21 cellular contexts compared by ENCODE assay signal in genomic region chr2:231008131-231008530, GRCh38. TPM values are rescaled to one million over a fixed set of nuclear protein-coding genes. Genes with fewer than 3 reads are reported as not detected.
DNase-seq lines count a peak whose midpoint lies in the region; ATAC-seq and TF ChIP-seq lines count a peak whose summit lies in the region.
"Had no signal": no experiment of that assay in that cellular context is flagged by ENCODE, and none has a peak within 500 bp of the region (broad histone marks: within the 10 kb centered on the region; RNA-seq: fewer than 3 reads in every experiment).

No MANE protein-coding gene starts in this region.

- no peak overlapping the region for H2BK12ac ChIP-seq in trophoblast cell (ENCODE audit: low read length)

- no peak overlapping the region for H3K27ac ChIP-seq in naive thymus-derived CD4-positive, alpha-beta T cell (ENCODE audit: low read depth, low read length)
- H3K27ac ChIP-seq in trophoblast cell (ENCODE audit: low read depth, low read length) (peak overlapping the region; percentile 13), transverse colon (no peak overlapping the region)
- H3K27ac ChIP-seq: GM23248 had no signal

- H3K4me2 ChIP-seq in trophoblast cell (ENCODE audit: low read length), result no peak overlapping the region

- H3K4me1 ChIP-seq in Caco-2 (peaks cover 58% of the 10 kb centered on the region), trophoblast cell (ENCODE audit: control insufficient read depth in 1 of 2, insufficient read depth in 2 of 2, low read length in 2 of 2) (peaks cover 13 to 31% of the 10 kb centered on the region in 2 experiments), transverse colon (no peaks in the 10 kb centered on the region)
- no peaks in the 10 kb centered on the region for H3K4me1 ChIP-seq in naive thymus-derived CD4-positive, alpha-beta T cell (ENCODE audit: control insufficient read depth in 2 of 2, insufficient read depth in 2 of 2, low read length in 2 of 2)

- peaks cover 20% of the 10 kb centered on the region for H3K79me1 ChIP-seq in trophoblast cell (ENCODE audit: low read length)

- H3K4me3 ChIP-seq in Caco-2 (ENCODE audit: low read depth, low read length) (no peak overlapping the region), trophoblast cell (ENCODE audit: low read depth, low read length) (no peak overlapping the region), transverse colon (no peak overlapping the region)
- no peak overlapping the region for H3K4me3 ChIP-seq in naive thymus-derived CD4-positive, alpha-beta T cell (ENCODE audit: low read length)
- H3K4me3 ChIP-seq: GM23248 had no signal

- no peak overlapping the region for H3K14ac ChIP-seq in trophoblast cell (ENCODE audit: low read length)

- H3K27ac Mint-ChIP-seq in Caco-2 (ENCODE audit: unreplicated experiment), result peak overlapping the region; percentile 97
- no peak overlapping the region for H3K27ac Mint-ChIP-seq in naive thymus-derived CD4-positive, alpha-beta T cell
- H3K27ac Mint-ChIP-seq: CD4-positive, alpha-beta memory T cell had no signal

- DNase-seq in Caco-2, result no peak
- DNase-seq in ELF-1 (ENCODE audit: low read depth, low spot score), result peak; percentile 64
- DNase-seq in naive thymus-derived CD4-positive, alpha-beta T cell, result no peak
- DNase-seq in trophoblast cell, result peak; percentile 86 to 94
- DNase-seq in activated gamma-delta T cell treated with Interleukin-2 at 50 U/mL for 16 hours, result no peak
- no peak for DNase-seq in transverse colon
- DNase-seq in left colon, result no peak
- DNase-seq: C1 segment of cervical spinal cord; CD4-positive, alpha-beta memory T cell; COR-L47; DMS53; DMS79 treated with DMSO at 0.1 percent for 48 hours; GM23248; H7; HCEC 1CT had no signal

- no TSS peak for BruUV-seq in Caco-2 (replicated peaks; lab: Mats Ljungman, UMichigan)

- peak; percentile 8 for ATAC-seq in naive thymus-derived CD4-positive, alpha-beta T cell
- ATAC-seq in HG02852 (IDR thresholded peaks at IDR 0.05; ENCODE audit: unreplicated experiment) (no peak), left colon (no peak)

- no peaks in the 10 kb centered on the region for H3K27me3 ChIP-seq in Caco-2 (replicated peaks; ENCODE audit: control insufficient read depth, insufficient read depth, low read length)
- no peaks in the 10 kb centered on the region for H3K27me3 ChIP-seq in naive thymus-derived CD4-positive, alpha-beta T cell (ENCODE audit: control insufficient read depth in 2 of 2, insufficient read depth in 2 of 2, low read length in 2 of 2)
- no peaks in the 10 kb centered on the region for H3K27me3 ChIP-seq in trophoblast cell (ENCODE audit: insufficient read depth, low read length)
- H3K27me3 ChIP-seq in transverse colon, result no peaks in the 10 kb centered on the region

- H4K12ac ChIP-seq in trophoblast cell (ENCODE audit: low read depth, low read length), result no peak overlapping the region

- TF ChIP-seq CTCF in Caco-2 (IDR thresholded peaks at IDR 0.05; ENCODE audit: insufficient read depth in 1 of 2, low read depth in 1 of 2, low read length in 1 of 2, severe bottlenecking in 1 of 2, unreplicated experiment in 1 of 2) (no peak), transverse colon (IDR thresholded peaks at IDR 0.05) (no peak)

- H3K18ac ChIP-seq in trophoblast cell (ENCODE audit: low read length), result no peak overlapping the region

- H3K9me3 ChIP-seq in Caco-2, result no peaks in the 10 kb centered on the region
- no peaks in the 10 kb centered on the region for H3K9me3 ChIP-seq in naive thymus-derived CD4-positive, alpha-beta T cell (ENCODE audit: control insufficient read depth in 2 of 3, low read length in 3 of 3)
- H3K9me3 ChIP-seq in trophoblast cell (ENCODE audit: insufficient read depth, low read depth, low read length), result peaks cover 11% of the 10 kb centered on the region
- H3K9me3 ChIP-seq in transverse colon, result no peaks in the 10 kb centered on the region

- H2BK5ac ChIP-seq in trophoblast cell (ENCODE audit: low read depth, low read length, poor library complexity), result peak overlapping the region; percentile 5

- no peak overlapping the region for H3K4ac ChIP-seq in trophoblast cell (ENCODE audit: low read depth, low read length)

- no peak overlapping the region for H3K9ac ChIP-seq in trophoblast cell (ENCODE audit: low read length)
- H3K9ac ChIP-seq: GM23248 had no signal

- peaks cover 23% of the 10 kb centered on the region for H3K36me3 Mint-ChIP-seq in Caco-2 (ENCODE audit: insufficient read depth, unreplicated experiment)
- H3K36me3 Mint-ChIP-seq in naive thymus-derived CD4-positive, alpha-beta T cell, result peaks cover 0 to 9% (median 5%) of the 10 kb centered on the region in 5 donors

- peaks cover 44% of the 10 kb centered on the region for H3K4me1 Mint-ChIP-seq in Caco-2 (ENCODE audit: low read depth, unreplicated experiment)
- no peaks in the 10 kb centered on the region for H3K4me1 Mint-ChIP-seq in naive thymus-derived CD4-positive, alpha-beta T cell

- H3K27me3 Mint-ChIP-seq in Caco-2 (ENCODE audit: insufficient read depth, unreplicated experiment), result no peaks in the 10 kb centered on the region
- H3K27me3 Mint-ChIP-seq in naive thymus-derived CD4-positive, alpha-beta T cell, result peaks cover 0 to 15% (median 10%) of the 10 kb centered on the region in 5 donors

- peaks cover 20% of the 10 kb centered on the region for H3K9me3 Mint-ChIP-seq in Caco-2 (ENCODE audit: unreplicated experiment)
- peaks cover 0 to 12% (median 5%) of the 10 kb centered on the region in 11 donors for H3K9me3 Mint-ChIP-seq in naive thymus-derived CD4-positive, alpha-beta T cell

- POLR2A ChIA-PET in Caco-2 (lab: Charles Lee), result interaction anchor here (1.5 kb wide), 1 partner anchor 42 kb away, joined by 15 read pairs; no protein-coding TSS in a partner anchor
- POLR2A ChIA-PET in naive thymus-derived CD4-positive, alpha-beta T cell (lab: Charles Lee), result no interaction called here

- H2AFZ ChIP-seq in trophoblast cell (ENCODE audit: insufficient read depth, low read length, poor library complexity), result no peak overlapping the region
- H2AFZ ChIP-seq: GM23248 had no signal

- WGBS in trophoblast cell (ENCODE audit: extremely low coverage, insufficient coverage, insufficient read length), result no CpG with 5 or more reads among the region's 6 CpGs
- WGBS in transverse colon (ENCODE audit: low coverage in 1 of 2), 2 donors, result 93% methylated on average over 6 of the region's 6 CpGs; no CpG with 5 or more reads in 1 of the 2 donors

- H3K36me3 ChIP-seq in Caco-2 (ENCODE audit: control insufficient read depth, insufficient read depth, low read length) (no peaks in the 10 kb centered on the region), trophoblast cell (ENCODE audit: control insufficient read depth in 1 of 2, insufficient read depth in 2 of 2, low read length in 2 of 2) (no peaks in the 10 kb centered on the region), transverse colon (no peaks in the 10 kb centered on the region)
- H3K36me3 ChIP-seq in naive thymus-derived CD4-positive, alpha-beta T cell (ENCODE audit: control insufficient read depth in 2 of 3, insufficient read depth in 3 of 3, low read length in 3 of 3), result no peaks in the 10 kb centered on the region

- peak overlapping the region; percentile 34 for H2BK120ac ChIP-seq in trophoblast cell (ENCODE audit: insufficient read depth, low read length, poor library complexity)

- no peak for TF ChIP-seq EP300 in transverse colon (IDR thresholded peaks at IDR 0.05; ENCODE audit: low read depth)

- no peak overlapping the region for H3K4me3 Mint-ChIP-seq in Caco-2 (ENCODE audit: unreplicated experiment)
- no peak overlapping the region for H3K4me3 Mint-ChIP-seq in naive thymus-derived CD4-positive, alpha-beta T cell
- H3K4me3 Mint-ChIP-seq: CD4-positive, alpha-beta memory T cell had no signal

- no peak overlapping the region for H2AK5ac ChIP-seq in trophoblast cell (ENCODE audit: low read length)

- CTCF ChIA-PET in Caco-2 (lab: Charles Lee), result interaction anchor here (0.8 to 1.0 kb wide), 2 partner anchors 21 to 183 kb away, joined by 4 to 6 read pairs; no protein-coding TSS in a partner anchor
- CTCF ChIA-PET in naive thymus-derived CD4-positive, alpha-beta T cell (lab: Charles Lee), result interaction anchor here (0.5 kb wide), 1 partner anchor 40 kb away, joined by 3 read pairs; no protein-coding TSS in a partner anchor

- H3K23ac ChIP-seq in trophoblast cell (ENCODE audit: low read length), result no peak overlapping the region

- intact Hi-C loops in Caco-2 (cut with micrococcal nuclease; ENCODE audit: unreplicated experiment), result no loop called here
- intact Hi-C loops in naive thymus-derived CD4-positive, alpha-beta T cell (cut with micrococcal nuclease), result no loop called here
- intact Hi-C loops in transverse colon (cut with DNase I; ENCODE audit: low total_unique reads), result no loop called here
- intact Hi-C loops in left colon (cut with DNase I, micrococcal nuclease), result no loop called here

- H4K91ac ChIP-seq in trophoblast cell (ENCODE audit: low read depth, low read length), result peak overlapping the region; percentile 56

- in situ Hi-C loops in transverse colon (cut with MboI; ENCODE audit: low pct_ligation_motif_present in 1 of 4, low pct_unique_long_range_greater_than_20kb in 1 of 4, low sequenced_read_pairs in 3 of 4), result no loop called here

- peaks cover 3% of the 10 kb centered on the region for H3K79me2 ChIP-seq in trophoblast cell (ENCODE audit: control insufficient read depth, insufficient read depth, low read length, poor library complexity)

- TF ChIP-seq POLR2A in transverse colon (IDR thresholded peaks at IDR 0.05), result no peak

- H4K8ac ChIP-seq in trophoblast cell (ENCODE audit: low read depth, low read length), result no peak overlapping the region

RNA-seq across cellular contexts. Expression of gene SPATA3, which starts 12.2 kb away (rescaled TPM):
- total RNA-seq in Caco-2 (2022) (not detected in 2 replicates), transverse colon (not detected), left colon (not detected)
- total RNA-seq in naive thymus-derived CD4-positive, alpha-beta T cell, result not detected
- polyA plus RNA-seq in naive thymus-derived CD4-positive, alpha-beta T cell, result not detected
- 0.31 and 0.37 TPM in 2 replicates for polyA plus RNA-seq in trophoblast cell (2013)
- total RNA-seq: A172; A673; CD4-positive, alpha-beta memory T cell; Daoy; GM23248; H1; H7 had no signal
- polyA plus RNA-seq: BJ; CD4-positive, alpha-beta memory T cell; GM23248; H1 had no signal

RNA-seq across cellular contexts. Expression of gene C2orf72, which starts 29.2 kb away (rescaled TPM):
- total RNA-seq in Caco-2 (2022), result 90.5 and 105 TPM in 2 replicates
- total RNA-seq in naive thymus-derived CD4-positive, alpha-beta T cell, result under 1 TPM in 1 of 5 experiments, not detected in 4; 0.60 TPM
- polyA plus RNA-seq in naive thymus-derived CD4-positive, alpha-beta T cell, result not detected
- 64.8 and 69.7 TPM in 2 replicates for polyA plus RNA-seq in trophoblast cell (2013)
- total RNA-seq in transverse colon, result 10 to 100 TPM; 15.9 to 52.7 (median 23.6) TPM
- 10 to 100 TPM; 42.6 to 54.8 TPM for total RNA-seq in left colon
- total RNA-seq: A673; CD4-positive, alpha-beta memory T cell had no signal
- polyA plus RNA-seq: CD4-positive, alpha-beta memory T cell; GM23248 had no signal

RNA-seq across cellular contexts. Expression of gene PSMD1, which starts 48.5 kb away (rescaled TPM):
- 120 and 126 TPM in 2 replicates for total RNA-seq in Caco-2 (2022)
- total RNA-seq in naive thymus-derived CD4-positive, alpha-beta T cell, result 100 to 1,000 TPM in 1 of 5 experiments, 10 to 100 TPM in 4; 30.3 to 121 (median 40.1) TPM
- polyA plus RNA-seq in naive thymus-derived CD4-positive, alpha-beta T cell, result 10 to 100 TPM; 58.2 to 63.3 TPM
- polyA plus RNA-seq in trophoblast cell (2013), result 148 and 153 TPM in 2 replicates
- 10 to 100 TPM; 24.3 to 85.3 (median 74.7) TPM for total RNA-seq in transverse colon
- total RNA-seq in left colon, result 10 to 100 TPM; 81.3 to 91.0 TPM

Comparison
In these comparisons a context has a peak if more than half of its experiments do, and no peak if none do; other contexts are left out.
1. DNase-seq: peak in ELF-1 (single experiment) and trophoblast cell (2 of 2); none in Caco-2 (0 of 2), naive thymus-derived CD4-positive, alpha-beta T cell (0 of 9), activated gamma-delta T cell treated with Interleukin-2 at 50 U/mL for 16 hours (single experiment), transverse colon (single experiment) and left colon (0 of 2).
2. RNA of gene C2orf72, which starts 29.2 kb away (total RNA-seq): 90.5 to 105 TPM in Caco-2, 42.6 to 54.8 TPM in left colon and 15.9 to 52.7 TPM in transverse colon; 0.60 TPM in naive thymus-derived CD4-positive, alpha-beta T cell; every median in the first group is over 10 times any median in the second.